In the genomic region with DNA sequence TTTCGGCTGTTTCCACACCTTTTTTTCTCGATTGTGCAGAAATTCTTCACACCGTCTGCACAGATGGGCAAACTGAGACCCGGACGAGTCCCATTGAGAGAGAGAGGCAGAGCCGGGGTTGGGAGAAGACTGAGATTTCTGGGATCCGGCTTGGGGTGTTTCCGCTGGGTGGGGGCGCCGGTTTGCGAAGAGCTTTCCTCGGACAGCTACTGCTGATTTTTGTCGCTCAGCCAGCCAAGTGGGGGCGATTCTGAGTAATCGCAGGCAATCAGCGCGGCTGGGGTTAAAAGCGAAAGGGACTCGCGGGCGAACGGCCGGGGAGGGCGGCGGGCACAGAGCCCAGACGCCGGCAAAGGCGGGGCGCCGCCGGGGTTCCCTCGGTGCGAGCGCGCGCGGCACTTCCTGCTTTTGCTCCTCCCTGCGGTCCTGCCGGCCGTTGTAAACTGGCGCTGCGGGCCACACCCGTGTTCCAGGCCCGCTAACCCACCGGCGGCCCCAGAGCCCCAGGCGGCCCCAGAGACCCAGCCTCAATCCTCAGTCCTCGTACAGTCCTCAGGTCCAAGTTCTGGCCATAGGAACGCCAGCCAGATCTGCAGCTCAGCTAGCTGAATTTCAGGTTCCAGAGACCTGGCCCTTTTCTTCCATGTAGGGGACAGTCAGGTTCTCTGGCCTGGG, we compare ENCODE assay signal across 8 cellular contexts. TPM values are rescaled to one million over a fixed set of nuclear protein-coding genes. Genes with fewer than 3 reads are reported as not detected.
A peak's percentile ranks its signal among the peaks of the same experiment; 100 is the strongest.
DNase-seq lines count a peak whose midpoint lies in the region; ATAC-seq and TF ChIP-seq lines count a peak whose summit lies in the region.

No MANE protein-coding gene starts in this region.

- H3K9me3 ChIP-seq in OCI-LY1 (ENCODE audit: low read length) (no peaks in the 10 kb centered on the region), mononuclear cell (ENCODE audit: low read depth, low read length) (no peaks in the 10 kb centered on the region)

- no peaks in the 10 kb centered on the region for H3F3A ChIP-seq in OCI-LY1 (ENCODE audit: insufficient read depth, low read length)

- H3K4me1 ChIP-seq in OCI-LY1 (ENCODE audit: insufficient read depth, low read length, severe bottlenecking), result peaks cover 19% of the 10 kb centered on the region
- H3K4me1 ChIP-seq in mononuclear cell (ENCODE audit: insufficient read depth, low read length), result peaks cover 62% of the 10 kb centered on the region

- DNase-seq in D341Med (ENCODE audit: low spot score) (peak; percentile 70), HS-5 (ENCODE audit: low read depth) (peak; percentile 72), activated T-cell treated with anti-CD3 and anti-CD28 coated beads for 1 hour (ENCODE audit: low read depth) (peak; percentile 74), epidermal melanocyte (ENCODE audit: insufficient read length, low spot score) (peak; percentile 85)
- peak; percentile 68 to 69 for DNase-seq in stimulated activated CD8-positive, alpha-beta memory T cell treated with anti-CD3 and anti-CD28 coated beads, Interleukin-2, amount 100 ng/mL, for 1 hour (ENCODE audit: low read depth in 2 of 2)

- TF ChIP-seq CTCF in OCI-LY1 (IDR thresholded peaks at IDR 0.05; ENCODE audit: low read length), result peak; percentile 24

- peak; percentile 81 for ATAC-seq in GM21360 (IDR thresholded peaks at IDR 0.05; ENCODE audit: unreplicated experiment)

- peak overlapping the region; percentile 70 for H3K4me3 ChIP-seq in OCI-LY1 (ENCODE audit: low read depth, low read length, poor library complexity, severe bottlenecking)
- H3K4me3 ChIP-seq in mononuclear cell (ENCODE audit: low read length), result peak overlapping the region; percentile 81

- no peaks in the 10 kb centered on the region for H3K36me3 ChIP-seq in OCI-LY1 (ENCODE audit: insufficient read depth, low read length)

- H2AFZ ChIP-seq in OCI-LY1 (ENCODE audit: low read length), result peak overlapping the region; percentile 67

- peak overlapping the region; percentile 39 for H3K27ac ChIP-seq in OCI-LY1 (ENCODE audit: low read depth, low read length, poor library complexity, severe bottlenecking)

- peak overlapping the region; percentile 72 for H3K9ac ChIP-seq in OCI-LY1 (ENCODE audit: low read length)

- H3K9me2 ChIP-seq in OCI-LY1 (ENCODE audit: low read depth, low read length), result no peaks in the 10 kb centered on the region

- H3K27me3 ChIP-seq in OCI-LY1 (ENCODE audit: insufficient read depth, low read length), result no peaks in the 10 kb centered on the region; the same call in 1 of the 2 replicates
- H3K27me3 ChIP-seq in mononuclear cell (ENCODE audit: insufficient read depth, low read length), result no peaks in the 10 kb centered on the region

- peak overlapping the region; percentile 93 for H3K4me2 ChIP-seq in OCI-LY1 (ENCODE audit: low read length)

- H4K20me1 ChIP-seq in OCI-LY1 (ENCODE audit: insufficient read depth, low read length), result no peaks in the 10 kb centered on the region

- H3K79me2 ChIP-seq in OCI-LY1 (ENCODE audit: insufficient read depth, low read length), result no peaks in the 10 kb centered on the region

RNA-seq across cellular contexts. Expression of gene JUN, which starts 32.4 kb away (rescaled TPM):
- total RNA-seq in mononuclear cell, result 1,080 TPM

Comparison
In these comparisons a context has a peak if more than half of its experiments do, and no peak if none do; other contexts are left out.
1. Peak in every context shown above with its lines: DNase-seq, ATAC-seq, H3K4me3 ChIP-seq and H3K27ac ChIP-seq.